ENCODE assay signal across 8 cellular contexts in the genomic region with DNA sequence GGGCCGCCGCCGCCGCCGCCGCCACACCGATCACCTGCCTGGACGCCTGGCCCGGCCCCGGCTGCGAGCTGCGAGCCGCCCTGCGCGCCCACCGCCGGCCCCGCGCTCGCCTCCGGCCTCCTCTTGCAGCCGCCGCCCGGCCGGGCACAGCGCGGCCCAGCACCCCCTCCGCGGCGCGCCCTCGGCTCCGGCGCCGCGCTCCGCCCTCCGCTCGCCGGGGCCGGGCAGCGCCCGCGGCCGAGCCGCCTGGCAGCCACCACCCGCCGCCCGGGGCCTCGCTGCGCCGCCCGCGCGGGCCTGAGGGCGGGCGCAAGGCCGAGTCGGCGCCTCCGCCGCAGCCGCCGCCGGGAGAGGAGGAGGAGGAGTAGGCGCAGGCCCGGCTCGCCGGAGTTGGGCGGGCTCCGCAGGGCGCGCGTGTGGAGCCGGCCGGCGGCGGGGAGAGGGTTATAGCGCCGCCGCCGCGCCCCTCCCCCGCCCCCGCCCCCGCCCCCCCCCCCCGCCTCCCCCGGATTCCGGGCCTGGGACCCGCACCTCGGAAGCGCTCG. TPM values are rescaled to one million over a fixed set of nuclear protein-coding genes. Genes with fewer than 3 reads are reported as not detected.
DNase-seq lines count a peak whose midpoint lies in the region; ATAC-seq and TF ChIP-seq lines count a peak whose summit lies in the region.

Gene PDGFA, minus strand, starts transcription at position 418 of the 545 bp plus-strand sequence. CDS start 845 bp downstream, outside the sequence.

- H3K9me3 Mint-ChIP-seq in Calu3 (ENCODE audit: low read depth, unreplicated experiment) (no peaks in the 10 kb centered on the region), natural killer cell (no peaks in the 10 kb centered on the region)
- H3K9me3 Mint-ChIP-seq in activated CD8-positive, alpha-beta T cell treated with anti-CD3 and anti-CD28 coated beads, Interleukin-2, amount 10 ng/mL, durations not matched to agents 7 days and 5 days (ENCODE audit: insufficient read depth) = no peaks in the 10 kb centered on the region

- CTCF ChIA-PET in Calu3 (lab: Charles Lee) = interaction anchor here (0.7 kb wide), 1 partner anchor 51 kb away, joined by 4 read pairs; no protein-coding TSS in a partner anchor
- CTCF ChIA-PET in activated CD8-positive, alpha-beta T cell treated with anti-CD3 and anti-CD28 coated beads, Interleukin-2, amount 10 ng/mL, durations not matched to agents 7 days and 5 days (lab: Charles Lee) = no interaction called here

- no peak for TF ChIP-seq CTCF in Calu3 (IDR thresholded peaks at IDR 0.05; ENCODE audit: unreplicated experiment)
- no peak for TF ChIP-seq CTCF in natural killer cell (IDR thresholded peaks at IDR 0.05)

- peaks cover 48% of the 10 kb centered on the region for H3K36me3 Mint-ChIP-seq in Calu3 (ENCODE audit: insufficient read depth, unreplicated experiment)
- H3K36me3 Mint-ChIP-seq in activated CD8-positive, alpha-beta T cell treated with anti-CD3 and anti-CD28 coated beads, Interleukin-2, amount 10 ng/mL, durations not matched to agents 7 days and 5 days (ENCODE audit: low read depth) = no peaks in the 10 kb centered on the region
- H3K36me3 Mint-ChIP-seq in natural killer cell = no peaks in the 10 kb centered on the region

- no TSS peak for BruUV-seq in Calu3 (replicated peaks; lab: Mats Ljungman, UMichigan)

- no peak within 1 kb of the TSS for H3K27ac Mint-ChIP-seq in Calu3 (ENCODE audit: unreplicated experiment)
- H3K27ac Mint-ChIP-seq in activated CD8-positive, alpha-beta T cell treated with anti-CD3 and anti-CD28 coated beads, Interleukin-2, amount 10 ng/mL, durations not matched to agents 7 days and 5 days = no peak within 1 kb of the TSS
- no peak within 1 kb of the TSS for H3K27ac Mint-ChIP-seq in natural killer cell

- H3K27me3 Mint-ChIP-seq in Calu3 (ENCODE audit: unreplicated experiment) (peaks cover 79% of the 10 kb centered on the region), natural killer cell (ENCODE audit: low read depth in 2 of 2) (peaks cover 4 to 25% of the 10 kb centered on the region in 2 donors)
- peaks cover 44% of the 10 kb centered on the region for H3K27me3 Mint-ChIP-seq in activated CD8-positive, alpha-beta T cell treated with anti-CD3 and anti-CD28 coated beads, Interleukin-2, amount 10 ng/mL, durations not matched to agents 7 days and 5 days (ENCODE audit: low read depth)

- POLR2A ChIA-PET in activated CD8-positive, alpha-beta T cell treated with anti-CD3 and anti-CD28 coated beads, Interleukin-2, amount 10 ng/mL, durations not matched to agents 7 days and 5 days (lab: Charles Lee) = no interaction called here

- H3K4me3 Mint-ChIP-seq in Calu3 (ENCODE audit: low read depth, unreplicated experiment) (peak within 1 kb of the TSS; percentile 70), natural killer cell (peak within 1 kb of the TSS; percentile 79)
- peak within 1 kb of the TSS; percentile 69 for H3K4me3 Mint-ChIP-seq in activated CD8-positive, alpha-beta T cell treated with anti-CD3 and anti-CD28 coated beads, Interleukin-2, amount 10 ng/mL, durations not matched to agents 7 days and 5 days

- peak; percentile 25 for ATAC-seq in HG03432 (IDR thresholded peaks at IDR 0.05; ENCODE audit: unreplicated experiment)
- peak; percentile 53 for ATAC-seq in activated CD8-positive, alpha-beta T cell treated with anti-CD3 and anti-CD28 coated beads, Interleukin-2, amount 10 ng/mL, durations not matched to agents 7 days and 5 days
- peak in 2 of 3 donors; percentile 21 to 40 for ATAC-seq in natural killer cell
- ATAC-seq in HG03045 (IDR thresholded peaks at IDR 0.05; ENCODE audit: unreplicated experiment) = no peak
- ATAC-seq in GM21526 (IDR thresholded peaks at IDR 0.05; ENCODE audit: low FRiP score, unreplicated experiment) = no peak
- no peak for ATAC-seq in GM21737 (IDR thresholded peaks at IDR 0.05; ENCODE audit: unreplicated experiment)

- H3K4me1 Mint-ChIP-seq in Calu3 (ENCODE audit: low read depth, unreplicated experiment) (peaks cover 9% of the 10 kb centered on the region), natural killer cell (peaks cover 0 to 12% of the 10 kb centered on the region in 2 donors)
- peaks cover 7% of the 10 kb centered on the region for H3K4me1 Mint-ChIP-seq in activated CD8-positive, alpha-beta T cell treated with anti-CD3 and anti-CD28 coated beads, Interleukin-2, amount 10 ng/mL, durations not matched to agents 7 days and 5 days (ENCODE audit: low read depth)

- DNase-seq in Calu3 (peak; percentile 66), fibroblast of peridontal ligament (ENCODE audit: extremely low read depth) (peak; percentile 25), natural killer cell (no peak)
- DNase-seq in activated CD8-positive, alpha-beta T cell treated with anti-CD3 and anti-CD28 coated beads, Interleukin-2, amount 10 ng/mL, durations not matched to agents 7 days and 5 days = no peak

- intact Hi-C loops in Calu3 (cut with micrococcal nuclease; ENCODE audit: unreplicated experiment) (no loop called here), natural killer cell (cut with micrococcal nuclease) (no loop called here)

RNA-seq across cellular contexts. Expression of gene PDGFA, which starts in this region (rescaled TPM):
- total RNA-seq in Calu3 (2022) = 4.5 and 6.4 TPM in 2 replicates
- under 1 TPM; 0.50 to 0.79 TPM for total RNA-seq in activated CD8-positive, alpha-beta T cell treated with anti-CD3 and anti-CD28 coated beads, Interleukin-2, amount 10 ng/mL, durations not matched to agents 7 days and 5 days
- total RNA-seq in natural killer cell = 1 to 10 TPM in 2 of 3 donors, under 1 TPM in 1; 0.86 to 2.0 (median 1.5) TPM

Comparison
In these comparisons a context has a peak if more than half of its experiments do, and no peak if none do; other contexts are left out.
1. Peak in ATAC-seq in activated CD8-positive, alpha-beta T cell treated with anti-CD3 and anti-CD28 coated beads, Interleukin-2, amount 10 ng/mL, durations not matched to agents 7 days and 5 days; RNA of the gene not detected or under 1 TPM.
2. DNase-seq: peak in Calu3 (single experiment) and fibroblast of peridontal ligament (single experiment); none in activated CD8-positive, alpha-beta T cell treated with anti-CD3 and anti-CD28 coated beads, Interleukin-2, amount 10 ng/mL, durations not matched to agents 7 days and 5 days (single experiment) and natural killer cell (single experiment).
3. ATAC-seq: peak in HG03432 (single experiment) and natural killer cell (2 of 3); none in HG03045 (single experiment), GM21526 (single experiment) and GM21737 (single experiment).
4. Peak in every context shown above with its lines, with median percentiles within 50 percentile points of each other: H3K4me3 Mint-ChIP-seq.